1 cellular context compared by ENCODE assay signal in genomic region chr7:6589829-6590644, GRCh38.
TF ChIP-seq lines count a peak whose summit lies in the region.

Gene INTS15, plus strand, starts transcription at chr7:6590021. Its CDS starts 263 bp downstream, at chr7:6590284.

TF ChIP-seq in HepG2, 621 proteins besides CTCF, POLR2A, EP300 and RAD21 (continued from another document and continues in another):
- peak; percentile 23; the same call in 1 of the 2 replicates for TF ChIP-seq ZBTB10 (CRISPR knock-in tag; IDR thresholded peaks at IDR 0.05; ENCODE audit: borderline replicate concordance)
- TF ChIP-seq CEBPZ (IDR thresholded peaks at IDR 0.05; ENCODE audit: low read length): no peak
- TF ChIP-seq SKIL (CRISPR knock-in tag; IDR thresholded peaks at IDR 0.05; ENCODE audit: borderline replicate concordance): no peak
- no peak for TF ChIP-seq MBD4 (IDR thresholded peaks at IDR 0.05; ENCODE audit: borderline replicate concordance, low read length)
- TF ChIP-seq DMTF1 (CRISPR knock-in tag; IDR thresholded peaks at IDR 0.05): no peak
- TF ChIP-seq ZNF251 (CRISPR knock-in tag; IDR thresholded peaks at IDR 0.05): no peak
- no peak for TF ChIP-seq DZIP1 (CRISPR knock-in tag; IDR thresholded peaks at IDR 0.05)
- no peak for TF ChIP-seq ZNF567 (CRISPR knock-in tag; IDR thresholded peaks at IDR 0.05; ENCODE audit: borderline replicate concordance)
- TF ChIP-seq ZNF24 (IDR thresholded peaks at IDR 0.05): no peak; the same call in 1 of the 2 replicates
- no peak for TF ChIP-seq ZFP41 (CRISPR knock-in tag; IDR thresholded peaks at IDR 0.05; ENCODE audit: borderline replicate concordance)
- TF ChIP-seq KDM3A (CRISPR knock-in tag; IDR thresholded peaks at IDR 0.05; ENCODE audit: low read depth): no peak; the same call in 1 of the 2 replicates
- no peak for TF ChIP-seq HOMEZ (CRISPR knock-in tag; IDR thresholded peaks at IDR 0.05; ENCODE audit: low read depth)
- peak; percentile 96 for TF ChIP-seq KDM2A (CRISPR knock-in tag; IDR thresholded peaks at IDR 0.05; ENCODE audit: borderline replicate concordance, low read depth)
- no peak for TF ChIP-seq HNF4A (CRISPR knock-in tag; IDR thresholded peaks at IDR 0.05)
- TF ChIP-seq TBX3 (IDR thresholded peaks at IDR 0.05; ENCODE audit: borderline replicate concordance): no peak
- no peak for TF ChIP-seq ZNF616 (CRISPR knock-in tag; IDR thresholded peaks at IDR 0.05; ENCODE audit: low read depth)
- no peak for TF ChIP-seq ATF6 (CRISPR knock-in tag; conservative IDR thresholded peaks at IDR 0.05)
- no peak for TF ChIP-seq SUZ12 (IDR thresholded peaks at IDR 0.05; ENCODE audit: low read depth, low read length)
- TF ChIP-seq SMAD1 (CRISPR knock-in tag; IDR thresholded peaks at IDR 0.05; ENCODE audit: borderline replicate concordance, low read depth): no peak
- TF ChIP-seq ZKSCAN5 (CRISPR knock-in tag; IDR thresholded peaks at IDR 0.05): no peak
- peak; percentile 16 for TF ChIP-seq PHF21A (CRISPR knock-in tag; IDR thresholded peaks at IDR 0.05)
- no peak for TF ChIP-seq ZNF75D (CRISPR knock-in tag; IDR thresholded peaks at IDR 0.05; ENCODE audit: borderline replicate concordance)
- TF ChIP-seq ZFYVE20 (CRISPR knock-in tag; IDR thresholded peaks at IDR 0.05; ENCODE audit: borderline replicate concordance, low read depth): no peak
- TF ChIP-seq HNRNPLL (IDR thresholded peaks at IDR 0.05; ENCODE audit: low read depth, low read length, poor library complexity, severe bottlenecking): no peak
- TF ChIP-seq ZNF660 (CRISPR knock-in tag; IDR thresholded peaks at IDR 0.05; ENCODE audit: borderline replicate concordance, low read depth): no peak
- no peak for TF ChIP-seq GATAD2A (CRISPR knock-in tag; IDR thresholded peaks at IDR 0.05)
- no peak for TF ChIP-seq CEBPG (CRISPR knock-in tag; IDR thresholded peaks at IDR 0.05)
- TF ChIP-seq BCLAF1 (IDR thresholded peaks at IDR 0.05): no peak
- TF ChIP-seq MEIS1 (CRISPR knock-in tag; IDR thresholded peaks at IDR 0.05; ENCODE audit: borderline replicate concordance): peak; percentile 31; the same call in 1 of the 2 replicates
- no peak for TF ChIP-seq ZBTB3 (CRISPR knock-in tag; IDR thresholded peaks at IDR 0.05; ENCODE audit: borderline replicate concordance, low read depth)
- TF ChIP-seq NR1H2 (CRISPR knock-in tag; IDR thresholded peaks at IDR 0.05; ENCODE audit: borderline replicate concordance, low read depth): no peak
- TF ChIP-seq HMGA1 (CRISPR knock-in tag; conservative IDR thresholded peaks at IDR 0.05): no peak
- no peak for TF ChIP-seq ZNF484 (CRISPR knock-in tag; IDR thresholded peaks at IDR 0.05; ENCODE audit: borderline replicate concordance, low read depth)
- TF ChIP-seq MAX (IDR thresholded peaks at IDR 0.05): peak; percentile 71; the same call in 1 of the 2 replicates
